In genomic region chr6:152117156-152118129, GRCh38 we compare ENCODE assay signal across 10 cellular contexts.
DNase-seq lines count a peak whose midpoint lies in the region; ATAC-seq and TF ChIP-seq lines count a peak whose summit lies in the region.
"Had no signal": no experiment of that assay in that cellular context is flagged by ENCODE, and none has a peak within 500 bp of the region (broad histone marks: within the 10 kb centered on the region; RNA-seq: fewer than 3 reads in every experiment).

No MANE protein-coding gene starts in this region.

- H3K4me3 ChIP-seq in fibroblast of the aortic adventitia (ENCODE audit: low read depth, low read length) = no peak overlapping the region
- H3K4me3 ChIP-seq: BLaER1 had no signal

- DNase-seq in GM13977 (ENCODE audit: low spot score) = peak; percentile 26
- DNase-seq in GM20000 (ENCODE audit: low spot score) = peak; percentile 24
- peak; percentile 86 for DNase-seq in fibroblast of the aortic adventitia (ENCODE audit: low read depth)
- no peak for DNase-seq in HCEC 1CT
- DNase-seq in NOMO-1 (lab: John Stamatoyannopoulos, UW; ENCODE audit: unreplicated experiment in 2 of 2) = no peak
- DNase-seq in NCI-H2029 (lab: John Stamatoyannopoulos, UW) = no peak
- no peak for DNase-seq in GM19238 (ENCODE audit: insufficient read length, low spot score)
- DNase-seq: head of caudate nucleus had no signal

- TF ChIP-seq CTCF in GM13977 (IDR thresholded peaks at IDR 0.05; ENCODE audit: extremely low read depth, insufficient read depth, missing control alignments) (no peak), GM20000 (IDR thresholded peaks at IDR 0.05; ENCODE audit: extremely low read depth, missing control alignments) (no peak), fibroblast of the aortic adventitia (IDR thresholded peaks at IDR 0.05; ENCODE audit: insufficient read depth, low read length) (no peak)

- in situ Hi-C loops in GM13977 (cut with MboI; ENCODE audit: low pct_unique_long_range_greater_than_20kb, low sequenced_read_pairs, unreplicated experiment) = no loop called here

- peak; percentile 93 for ATAC-seq in HG03108 (IDR thresholded peaks at IDR 0.05; ENCODE audit: unreplicated experiment)

Comparison
In these comparisons a context has a peak if more than half of its experiments do, and no peak if none do; other contexts are left out.
1. DNase-seq: peak in GM13977 (single experiment), GM20000 (single experiment) and fibroblast of the aortic adventitia (single experiment); none in HCEC 1CT (single experiment), NOMO-1 (0 of 2), NCI-H2029 (single experiment) and GM19238 (single experiment).